1 cellular context compared by ENCODE assay signal in the genomic region with DNA sequence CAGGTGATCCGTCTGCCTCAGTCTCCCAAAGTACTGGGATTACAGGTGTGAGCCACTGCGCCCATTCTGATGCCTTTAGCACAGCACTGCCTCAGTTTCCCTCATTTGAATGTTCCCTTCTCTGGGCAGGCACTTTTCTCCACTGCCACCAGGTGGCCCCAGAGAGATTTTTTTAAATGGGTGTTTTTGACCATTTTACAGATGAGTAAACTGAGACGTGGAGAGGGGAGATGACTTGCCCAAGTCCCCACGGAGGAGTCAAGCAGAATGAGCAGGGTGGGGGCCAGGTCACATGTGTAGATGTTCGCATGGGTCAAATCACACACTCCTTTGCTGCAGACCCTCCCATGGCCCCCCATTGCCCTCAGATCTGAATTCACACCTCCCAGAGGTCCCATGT.
TF ChIP-seq lines count a peak whose summit lies in the region.

No MANE protein-coding gene starts in this region.

TF ChIP-seq in K562, 482 proteins besides CTCF, POLR2A, EP300 and RAD21:
- TF ChIP-seq HDAC2 (IDR thresholded peaks at IDR 0.05) = peak; percentile 81; the same call in 1 of the 2 replicates
- TF ChIP-seq CBX1 (IDR thresholded peaks at IDR 0.05; ENCODE audit: low read depth) = peak; percentile 83
- TF ChIP-seq, protein P1, sequence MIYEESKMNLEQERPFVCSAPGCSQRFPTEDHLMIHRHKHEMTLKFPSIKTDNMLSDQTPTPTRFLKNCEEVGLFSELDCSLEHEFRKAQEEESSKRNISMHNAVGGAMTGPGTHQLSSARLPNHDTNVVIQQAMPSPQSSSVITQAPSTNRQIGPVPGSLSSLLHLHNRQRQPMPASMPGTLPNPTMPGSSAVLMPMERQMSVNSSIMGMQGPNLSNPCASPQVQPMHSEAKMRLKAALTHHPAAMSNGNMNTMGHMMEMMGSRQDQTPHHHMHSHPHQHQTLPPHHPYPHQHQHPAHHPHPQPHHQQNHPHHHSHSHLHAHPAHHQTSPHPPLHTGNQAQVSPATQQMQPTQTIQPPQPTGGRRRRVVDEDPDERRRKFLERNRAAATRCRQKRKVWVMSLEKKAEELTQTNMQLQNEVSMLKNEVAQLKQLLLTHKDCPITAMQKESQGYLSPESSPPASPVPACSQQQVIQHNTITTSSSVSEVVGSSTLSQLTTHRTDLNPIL (CRISPR knock-in tag; IDR thresholded peaks at IDR 0.05) = no peak
- peak; percentile 50 to 86; a peak in 2 of 4 replicates for TF ChIP-seq RCOR1 (IDR thresholded peaks at IDR 0.05; ENCODE audit: borderline replicate concordance in 1 of 2, low read depth in 2 of 2, low read length in 2 of 2)
- peak; percentile 70; the same call in 1 of the 2 replicates for TF ChIP-seq ADNP (tag; IDR thresholded peaks at IDR 0.05)
- peak; percentile 49 for TF ChIP-seq DACH1 (IDR thresholded peaks at IDR 0.05; ENCODE audit: partially characterized antibody)
- TF ChIP-seq TRIM24 (IDR thresholded peaks at IDR 0.05) = 0 out of 4 replicates have a peak, but pooled peaks of 1 of the 2 experiments have one; percentile 14
- peak; percentile 82 to 92 for TF ChIP-seq KDM1A (IDR thresholded peaks at IDR 0.05)
- peak; percentile 75 for TF ChIP-seq CHD4 (IDR thresholded peaks at IDR 0.05; ENCODE audit: insufficient read depth, insufficient replicate concordance, low read depth, low read length, poor library complexity, severe bottlenecking)
- no peak for TF ChIP-seq BCL6 (CRISPR knock-in tag; IDR thresholded peaks at IDR 0.05)
- no peak for TF ChIP-seq ZNF561 (CRISPR knock-in tag; conservative IDR thresholded peaks at IDR 0.05)
- peak; percentile 7 for TF ChIP-seq PHF20 (IDR thresholded peaks at IDR 0.05; ENCODE audit: partially characterized antibody)
- peak; percentile 92; the same call in 1 of the 2 replicates for TF ChIP-seq PTBP1 (IDR thresholded peaks at IDR 0.05; ENCODE audit: low read depth, low read length)
- TF ChIP-seq MYC (IDR thresholded peaks at IDR 0.05; ENCODE audit: low read depth, low read length) = no peak
- no peak for TF ChIP-seq MYC (CRISPR knock-in tag; IDR thresholded peaks at IDR 0.05; ENCODE audit: borderline replicate concordance, low read depth)
- TF ChIP-seq BCOR (IDR thresholded peaks at IDR 0.05) = peak; percentile 98
- TF ChIP-seq NFIC (IDR thresholded peaks at IDR 0.05) = 0 out of 2 replicates have a peak, but pooled peaks have one; percentile 8
- no peak for TF ChIP-seq SAFB (IDR thresholded peaks at IDR 0.05; ENCODE audit: borderline replicate concordance, low read depth, low read length)
- no peak for TF ChIP-seq NCOR1 (IDR thresholded peaks at IDR 0.05)
- no peak for TF ChIP-seq RHOXF2B (CRISPR knock-in tag; conservative IDR thresholded peaks at IDR 0.05)
- TF ChIP-seq, protein P2, sequence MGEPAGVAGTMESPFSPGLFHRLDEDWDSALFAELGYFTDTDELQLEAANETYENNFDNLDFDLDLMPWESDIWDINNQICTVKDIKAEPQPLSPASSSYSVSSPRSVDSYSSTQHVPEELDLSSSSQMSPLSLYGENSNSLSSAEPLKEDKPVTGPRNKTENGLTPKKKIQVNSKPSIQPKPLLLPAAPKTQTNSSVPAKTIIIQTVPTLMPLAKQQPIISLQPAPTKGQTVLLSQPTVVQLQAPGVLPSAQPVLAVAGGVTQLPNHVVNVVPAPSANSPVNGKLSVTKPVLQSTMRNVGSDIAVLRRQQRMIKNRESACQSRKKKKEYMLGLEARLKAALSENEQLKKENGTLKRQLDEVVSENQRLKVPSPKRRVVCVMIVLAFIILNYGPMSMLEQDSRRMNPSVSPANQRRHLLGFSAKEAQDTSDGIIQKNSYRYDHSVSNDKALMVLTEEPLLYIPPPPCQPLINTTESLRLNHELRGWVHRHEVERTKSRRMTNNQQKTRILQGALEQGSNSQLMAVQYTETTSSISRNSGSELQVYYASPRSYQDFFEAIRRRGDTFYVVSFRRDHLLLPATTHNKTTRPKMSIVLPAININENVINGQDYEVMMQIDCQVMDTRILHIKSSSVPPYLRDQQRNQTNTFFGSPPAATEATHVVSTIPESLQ (CRISPR knock-in tag; IDR thresholded peaks at IDR 0.05) = no peak
- peak; percentile 91 for TF ChIP-seq SMARCA5 (IDR thresholded peaks at IDR 0.05)
- TF ChIP-seq MTF1 (CRISPR knock-in tag; IDR thresholded peaks at IDR 0.05; ENCODE audit: borderline replicate concordance) = no peak
- 0 out of 2 replicates have a peak, but pooled peaks have one; percentile 10 for TF ChIP-seq SMC3 (conservative IDR thresholded peaks at IDR 0.05; ENCODE audit: insufficient read depth, low read depth, low read length)
- TF ChIP-seq RBM25 (IDR thresholded peaks at IDR 0.05; ENCODE audit: low read depth, low read length, severe bottlenecking) = peak; percentile 99
